Comparison of ENCODE assay signal across 8 cellular contexts in the genomic region with DNA sequence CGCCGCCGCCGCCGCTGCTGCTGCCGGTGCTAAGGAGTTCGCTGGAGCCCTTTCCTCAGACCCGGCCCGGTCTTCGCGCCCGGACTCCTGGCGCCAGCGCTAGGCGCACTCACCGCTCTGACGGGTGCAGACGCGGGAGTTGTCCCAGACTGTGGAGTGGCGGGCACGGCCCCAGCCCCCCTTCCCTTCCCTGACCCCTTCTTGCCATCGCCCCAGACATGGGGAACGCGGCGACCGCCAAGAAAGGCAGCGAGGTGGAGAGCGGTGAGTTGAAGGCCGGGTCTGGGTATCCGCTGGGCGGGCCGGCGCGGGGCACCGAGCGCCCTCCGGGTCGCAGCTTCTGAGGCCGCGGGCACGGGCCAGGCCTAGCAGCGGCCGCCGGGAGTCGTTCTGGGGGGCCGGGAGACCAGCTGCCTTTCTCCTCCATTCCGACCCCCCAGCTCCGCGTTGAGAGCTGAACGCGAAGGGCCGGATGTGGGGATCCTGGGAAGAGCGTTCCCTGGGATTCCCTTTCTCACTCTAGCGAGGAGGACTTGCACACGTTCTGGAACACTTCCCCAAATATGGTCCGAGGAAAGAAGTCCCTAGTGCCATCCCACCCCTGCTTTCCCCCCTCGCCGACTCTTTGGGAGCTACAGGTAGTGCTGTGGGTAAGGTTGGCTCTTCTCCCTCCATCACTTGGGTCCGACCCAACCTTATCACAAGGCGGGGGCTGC.
DNase-seq lines count a peak whose midpoint lies in the region; ATAC-seq and TF ChIP-seq lines count a peak whose summit lies in the region.

No MANE protein-coding gene starts in this region.

- peak; percentile 37 for ATAC-seq in CD8-positive, alpha-beta T cell
- ATAC-seq in GM18868 (IDR thresholded peaks at IDR 0.05; ENCODE audit: unreplicated experiment) (peak; percentile 36), HG03060 (IDR thresholded peaks at IDR 0.05; ENCODE audit: low read depth, unreplicated experiment) (peak; percentile 28), left lobe of liver (peak; percentile 53)
- ATAC-seq in stimulated activated naive CD8-positive, alpha-beta T cell treated with anti-CD3 and anti-CD28 coated beads, Interleukin-15, amount 100 ng/mL, for 72 hours: peak; percentile 62

- H3K4me1 Mint-ChIP-seq in CD8-positive, alpha-beta T cell (ENCODE audit: low read depth): peaks cover 13% of the 10 kb centered on the region
- H3K4me1 Mint-ChIP-seq in stimulated activated naive CD8-positive, alpha-beta T cell treated with anti-CD3 and anti-CD28 coated beads, Interleukin-15, amount 100 ng/mL, for 72 hours: peaks cover 19% of the 10 kb centered on the region

- no peak for TF ChIP-seq CTCF in CD8-positive, alpha-beta T cell (IDR thresholded peaks at IDR 0.05)
- no peak for TF ChIP-seq CTCF in OCI-LY3 (IDR thresholded peaks at IDR 0.05; ENCODE audit: low read depth, low read length)

- peak overlapping the region; percentile 77 for H3K9ac ChIP-seq in OCI-LY3 (ENCODE audit: low read length)

- H3K4me3 Mint-ChIP-seq in CD8-positive, alpha-beta T cell: peak overlapping the region; percentile 87
- peak overlapping the region; percentile 90 to 92 for H3K4me3 Mint-ChIP-seq in stimulated activated naive CD8-positive, alpha-beta T cell treated with anti-CD3 and anti-CD28 coated beads, Interleukin-15, amount 100 ng/mL, for 72 hours

- CTCF ChIA-PET in CD8-positive, alpha-beta T cell (lab: Charles Lee): interaction anchor here (1.3 kb wide), 1 partner anchor 611 kb away, joined by 3 read pairs; no protein-coding TSS in a partner anchor

- no peaks in the 10 kb centered on the region for H4K20me1 ChIP-seq in OCI-LY3 (ENCODE audit: insufficient read depth, low read length)

- H3K27ac ChIP-seq in CD8-positive, alpha-beta T cell (ENCODE audit: low read depth, low read length): peak overlapping the region; percentile 58
- H3K27ac ChIP-seq in OCI-LY3 (ENCODE audit: low read length): peak overlapping the region; percentile 17; the same call in 1 of the 2 replicates

- H3K4me3 ChIP-seq in CD8-positive, alpha-beta T cell (ENCODE audit: low read depth, low read length): peak overlapping the region; percentile 90
- H3K4me3 ChIP-seq in OCI-LY3 (ENCODE audit: low read length): peak overlapping the region; percentile 79

- peak overlapping the region; percentile 92 for H3K4me2 ChIP-seq in OCI-LY3 (ENCODE audit: low read length)

- H3K27me3 ChIP-seq in CD8-positive, alpha-beta T cell (ENCODE audit: insufficient read depth, low read length): no peaks in the 10 kb centered on the region
- no peaks in the 10 kb centered on the region for H3K27me3 ChIP-seq in OCI-LY3 (ENCODE audit: low read depth, low read length)

- H3K27me3 Mint-ChIP-seq in CD8-positive, alpha-beta T cell (ENCODE audit: low read depth): no peaks in the 10 kb centered on the region
- H3K27me3 Mint-ChIP-seq in stimulated activated naive CD8-positive, alpha-beta T cell treated with anti-CD3 and anti-CD28 coated beads, Interleukin-15, amount 100 ng/mL, for 72 hours: no peaks in the 10 kb centered on the region

- POLR2A ChIA-PET in CD8-positive, alpha-beta T cell (lab: Charles Lee): interaction anchor here (0.9 to 2.2 kb wide), 7 partner anchors 9 to 611 kb away, joined by 3 to 9 read pairs (median 4); partner anchors contain the start of genes PRKACB and TTLL7

- DNase-seq in CD8-positive, alpha-beta T cell: peak in 4 of 7 experiments; percentile 3 to 21 (median 8)
- DNase-seq in cerebellum (ENCODE audit: low spot score): peak; percentile 36
- no peak for DNase-seq in left lobe of liver (ENCODE audit: low spot score)
- no peak for DNase-seq in stimulated activated naive CD8-positive, alpha-beta T cell treated with anti-CD3 and anti-CD28 coated beads, Interleukin-15, amount 100 ng/mL, for 72 hours
- DNase-seq in SIG-M5 (lab: John Stamatoyannopoulos, UW): no peak

- H3K27ac Mint-ChIP-seq in CD8-positive, alpha-beta T cell: peak overlapping the region; percentile 66
- peak overlapping the region; percentile 82 to 95 for H3K27ac Mint-ChIP-seq in stimulated activated naive CD8-positive, alpha-beta T cell treated with anti-CD3 and anti-CD28 coated beads, Interleukin-15, amount 100 ng/mL, for 72 hours

- peaks cover 17% of the 10 kb centered on the region for H3K79me2 ChIP-seq in OCI-LY3 (ENCODE audit: low read length)

- H2AFZ ChIP-seq in OCI-LY3 (ENCODE audit: low read depth, low read length): peak overlapping the region; percentile 79; the same call in 1 of the 2 replicates

- peaks cover 14% of the 10 kb centered on the region for H3K4me1 ChIP-seq in CD8-positive, alpha-beta T cell (ENCODE audit: insufficient read depth, low read length)
- peaks cover 9% of the 10 kb centered on the region for H3K4me1 ChIP-seq in OCI-LY3 (ENCODE audit: low read length)

- H3K36me3 ChIP-seq in CD8-positive, alpha-beta T cell (ENCODE audit: insufficient read depth, low read length): no peaks in the 10 kb centered on the region
- peaks cover 8% of the 10 kb centered on the region for H3K36me3 ChIP-seq in OCI-LY3 (replicated peaks; ENCODE audit: low read depth, low read length)

- H3K9me3 Mint-ChIP-seq in CD8-positive, alpha-beta T cell: no peaks in the 10 kb centered on the region
- H3K9me3 Mint-ChIP-seq in stimulated activated naive CD8-positive, alpha-beta T cell treated with anti-CD3 and anti-CD28 coated beads, Interleukin-15, amount 100 ng/mL, for 72 hours: no peaks in the 10 kb centered on the region

- peaks cover 2% of the 10 kb centered on the region for H3K36me3 Mint-ChIP-seq in CD8-positive, alpha-beta T cell

- H3K9me3 ChIP-seq in CD8-positive, alpha-beta T cell (ENCODE audit: low read length): no peaks in the 10 kb centered on the region
- H3K9me3 ChIP-seq in OCI-LY3 (ENCODE audit: insufficient read depth, low read length): no peaks in the 10 kb centered on the region

- intact Hi-C loops in CD8-positive, alpha-beta T cell (cut with DNase I, micrococcal nuclease): loop anchor here (1.0 to 5.0 kb wide), 9 partner anchors 15 to 1124 kb away; partner anchors contain the start of genes CTBS (in 1 of the 2), GNG5 (in 1 of the 2), PRKACB (in 1 of the 2) and SPATA1 (in 1 of the 2)

Comparison
In these comparisons a context has a peak if more than half of its experiments do, and no peak if none do; other contexts are left out.
1. DNase-seq: peak in CD8-positive, alpha-beta T cell (4 of 7) and cerebellum (single experiment); none in left lobe of liver (single experiment), stimulated activated naive CD8-positive, alpha-beta T cell treated with anti-CD3 and anti-CD28 coated beads, Interleukin-15, amount 100 ng/mL, for 72 hours (0 of 2) and SIG-M5 (single experiment).
2. Peak in every context shown above with its lines, with median percentiles within 50 percentile points of each other: ATAC-seq.